In the genomic region with DNA sequence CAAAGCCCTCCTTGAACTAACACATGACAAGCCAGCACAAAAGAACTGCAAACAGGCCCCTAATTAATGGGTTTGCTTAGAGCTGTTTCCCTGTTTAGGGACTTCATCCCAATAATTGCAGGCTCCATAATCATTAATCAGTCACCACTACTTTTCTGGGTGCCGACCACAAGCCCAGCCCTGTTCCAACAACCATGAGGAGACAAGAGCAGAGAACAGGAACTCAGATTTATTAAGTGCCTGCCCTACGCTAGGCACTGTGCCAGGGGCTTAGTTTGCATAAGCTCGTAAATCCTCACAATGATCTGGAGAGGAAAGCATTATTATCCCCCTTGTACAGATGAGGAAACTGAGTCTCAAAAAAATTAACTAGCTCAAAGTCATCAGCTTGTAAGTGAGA, we compare ENCODE assay signal across 18 cellular contexts.
DNase-seq lines count a peak whose midpoint lies in the region; TF ChIP-seq lines count a peak whose summit lies in the region.
"Had no signal": no experiment of that assay in that cellular context is flagged by ENCODE, and none has a peak within 500 bp of the region (broad histone marks: within the 10 kb centered on the region; RNA-seq: fewer than 3 reads in every experiment).

No MANE protein-coding gene starts in this region.

- peaks cover 71% of the 10 kb centered on the region for H3K4me1 Mint-ChIP-seq in nephron
- H3K4me1 Mint-ChIP-seq: CD14-positive monocyte had no signal

- H3K9me3 ChIP-seq in HEK293 (ENCODE audit: control insufficient read depth, insufficient read depth, low read depth, low read length) (no peaks in the 10 kb centered on the region), stomach smooth muscle (ENCODE audit: control insufficient read depth in 2 of 2, low read length in 2 of 2) (no peaks in the 10 kb centered on the region)

- no peaks in the 10 kb centered on the region for H3K36me3 ChIP-seq in HEK293 (ENCODE audit: control insufficient read depth in 2 of 2, insufficient read depth in 1 of 2, low read length in 2 of 2)
- no peaks in the 10 kb centered on the region for H3K36me3 ChIP-seq in stomach smooth muscle (ENCODE audit: control insufficient read depth in 2 of 2, insufficient read depth in 2 of 2, low read length in 2 of 2)

- H3K27ac ChIP-seq in HEK293 (ENCODE audit: extremely low read depth, low read depth, low read length) (no peak overlapping the region), stomach smooth muscle (ENCODE audit: low read length) (peak overlapping the region; percentile 89)

- H3K9ac ChIP-seq in stomach smooth muscle (ENCODE audit: low read length in 2 of 2): no peak overlapping the region

- peaks cover 13% of the 10 kb centered on the region for H3K27me3 Mint-ChIP-seq in nephron (ENCODE audit: low read depth)

- H3K9me3 Mint-ChIP-seq in nephron: no peaks in the 10 kb centered on the region
- H3K9me3 Mint-ChIP-seq: HFFc6 had no signal

- DNase-seq in NCI-H82 (lab: John Stamatoyannopoulos, UW) (peak; percentile 62), NCI-H748 (lab: John Stamatoyannopoulos, UW; ENCODE audit: unreplicated experiment) (no peak), GM13976 (ENCODE audit: low spot score) (no peak)
- no peak for DNase-seq in stimulated activated CD4-positive, alpha-beta T cell treated with anti-CD3 and anti-CD28 coated beads, Interleukin-4, amount 100 ng/mL, for 24 hours
- DNase-seq: ACHN; AML-193; EL; HFFc6; NCI-H1092; NCI-H2029; NCI-H510A; NK-92 treated with Interleukin-12 subunit alpha and Interleukin-12 subunit beta, amount 100 ng/mL, for 24 hours; OCI-M1; SHP77 treated with DMSO at 0.1 percent for 48 hours had no signal

- CTCF ChIA-PET in HEK293 (lab: Yijun Ruan, JAX): interaction anchor here (0.5 kb wide), 1 partner anchor 71 kb away, joined by 3 read pairs; no protein-coding TSS in a partner anchor

- H3K4me1 ChIP-seq in HEK293 (ENCODE audit: control insufficient read depth, insufficient read depth, low read length): peaks cover 2% of the 10 kb centered on the region; the same call in 1 of the 2 replicates
- peaks cover 56% of the 10 kb centered on the region for H3K4me1 ChIP-seq in stomach smooth muscle (ENCODE audit: control insufficient read depth, insufficient read depth, low read length)

- H3K27ac Mint-ChIP-seq in nephron: peak overlapping the region in 2 of 3 experiments; percentile 88 to 99
- H3K27ac Mint-ChIP-seq: CD14-positive monocyte, HFFc6 had no signal

- no peak for TF ChIP-seq CTCF in HEK293 (tag by site-specific recombination; IDR thresholded peaks at IDR 0.05)
- TF ChIP-seq CTCF in nephron (IDR thresholded peaks at IDR 0.05; ENCODE audit: unreplicated experiment in 3 of 3): no peak
- TF ChIP-seq CTCF in GM13976 (IDR thresholded peaks at IDR 0.05; ENCODE audit: borderline replicate concordance, control extremely low read depth, extremely low read depth, insufficient read depth, missing control alignments): no peak

- H3K4me3 Mint-ChIP-seq in nephron: no peak overlapping the region
- H3K4me3 Mint-ChIP-seq: CD14-positive monocyte, HFFc6 had no signal

- in situ Hi-C loops in GM13976 (cut with MboI; ENCODE audit: low sequenced_read_pairs, unreplicated experiment): no loop called here

- no peaks in the 10 kb centered on the region for H3K36me3 Mint-ChIP-seq in nephron (ENCODE audit: low read depth)
- H3K36me3 Mint-ChIP-seq: CD14-positive monocyte had no signal

- H3K27me3 ChIP-seq in stomach smooth muscle (ENCODE audit: control insufficient read depth in 1 of 2, insufficient read depth in 2 of 2, low read length in 2 of 2): no peaks in the 10 kb centered on the region

- H3K4me3 ChIP-seq in HEK293 (ENCODE audit: low read depth, low read length) (no peak overlapping the region), stomach smooth muscle (ENCODE audit: low read length in 2 of 2) (no peak overlapping the region)

- POLR2A ChIA-PET in HEK293 (lab: Yijun Ruan, JAX): no interaction called here

TF ChIP-seq in HEK293, 187 proteins besides CTCF, POLR2A, EP300 and RAD21:
- TF ChIP-seq SP7 (tag by site-specific recombination; IDR thresholded peaks at IDR 0.05) (peak; percentile 56), ZNF621 (tag by site-specific recombination; IDR thresholded peaks at IDR 0.05) (no peak), ZNF416 (tag by site-specific recombination; IDR thresholded peaks at IDR 0.05) (no peak)
